Comparison of ENCODE assay signal across 8 cellular contexts in the genomic region with DNA sequence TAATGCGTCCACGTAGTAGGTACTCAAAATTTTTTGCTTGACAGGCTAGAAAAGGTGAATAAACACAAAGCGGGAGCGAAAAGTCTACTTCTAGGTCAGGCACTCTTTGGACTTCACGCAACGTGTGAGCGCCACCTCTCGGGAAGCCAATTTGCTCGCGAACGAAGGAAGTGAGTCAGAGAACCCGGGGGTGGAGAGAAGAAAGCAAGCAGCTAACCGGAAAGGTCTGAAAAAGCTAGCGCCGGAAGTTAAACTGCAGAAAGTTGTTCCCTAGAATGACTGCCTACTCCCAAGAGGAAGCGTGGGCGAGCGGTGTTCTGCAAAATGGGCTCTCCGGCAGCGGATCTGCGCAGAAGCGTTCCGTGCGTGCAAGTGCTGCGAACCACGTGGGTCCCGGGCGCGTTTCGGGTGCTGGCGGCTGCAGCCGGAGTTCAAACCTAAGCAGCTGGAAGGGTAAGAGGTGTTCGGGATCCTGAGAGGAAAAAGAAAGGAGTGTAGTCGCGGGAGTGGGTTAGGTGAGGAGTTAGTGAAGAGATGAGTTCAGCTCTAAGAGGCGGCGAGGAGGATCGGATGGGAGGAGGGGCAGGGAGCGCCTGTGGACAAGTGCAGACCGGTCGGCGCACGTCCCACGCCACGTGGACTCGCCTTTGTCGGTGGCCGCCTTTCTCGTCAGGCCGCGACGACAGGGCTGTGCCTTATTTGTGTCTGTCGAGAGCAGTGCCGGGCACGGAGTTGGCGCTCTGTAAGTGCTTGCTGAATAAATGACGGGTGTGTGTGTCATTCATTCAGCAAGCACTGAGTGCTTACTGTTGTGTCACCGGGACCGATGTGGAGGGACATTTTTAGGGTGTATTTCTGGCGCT. TPM values are rescaled to one million over a fixed set of nuclear protein-coding genes. Genes with fewer than 3 reads are reported as not detected.
DNase-seq lines count a peak whose midpoint lies in the region; ATAC-seq and TF ChIP-seq lines count a peak whose summit lies in the region.

A gene (plus strand): TSS at position 350 of the 863 bp plus-strand sequence. CDS start 2,096 bp downstream, outside the sequence.

- no peaks in the 10 kb centered on the region; the same call in 1 of the 2 replicates for H4K20me1 ChIP-seq in PC-9 (ENCODE audit: insufficient read depth)

- no peaks in the 10 kb centered on the region for H3K9me2 ChIP-seq in PC-9 (ENCODE audit: insufficient read depth)

- H2AFZ ChIP-seq in PC-9: peak within 1 kb of the TSS; percentile 96

- DNase-seq in DMS79 treated with DMSO at 0.1 percent for 48 hours (lab: John Stamatoyannopoulos, UW) (peak; percentile 99), KBM-7 (peak; percentile 99), PC-9 (peak; percentile 96 to 99), esophagus muscularis mucosa (ENCODE audit: extremely low spot score) (peak; percentile 99)
- DNase-seq in activated T-cell treated with anti-CD3 and anti-CD28 coated beads, Interleukin-2, amount 50 U/mL, for 24 hours: peak; percentile 100
- peak; percentile 91 to 97 for DNase-seq in stimulated activated CD8-positive, alpha-beta memory T cell treated with anti-CD3 and anti-CD28 coated beads, Interleukin-7, amount 100 ng/mL, for 4 hours (ENCODE audit: low read depth in 2 of 2)

- H3F3A ChIP-seq in PC-9 (ENCODE audit: insufficient read depth, low read depth): peaks cover 16% of the 10 kb centered on the region; the same call in 1 of the 2 replicates

- CTCF ChIA-PET in PC-9 (lab: Charles Lee): interaction anchor here (0.6 to 1.9 kb wide), 7 partner anchors 16 to 1302 kb away, joined by 3 to 9 read pairs (median 4); a partner anchor contains a TSS

- H3K79me2 ChIP-seq in PC-9 (ENCODE audit: low read depth): peaks cover 50% of the 10 kb centered on the region

- peak; percentile 87 for ATAC-seq in GM21717 (IDR thresholded peaks at IDR 0.05; ENCODE audit: unreplicated experiment)

- no peaks in the 10 kb centered on the region for H3K36me3 Mint-ChIP-seq in activated T-cell treated with anti-CD3 and anti-CD28 coated beads, Interleukin-2, amount 50 U/mL, for 24 hours (ENCODE audit: low read depth)

- no TSS peak for BruUV-seq in PC-9 (replicated peaks; lab: Mats Ljungman, UMichigan)

- no peak within 1 kb of the TSS for H3K27ac Mint-ChIP-seq in activated T-cell treated with anti-CD3 and anti-CD28 coated beads, Interleukin-2, amount 50 U/mL, for 24 hours

- peak within 1 kb of the TSS; percentile 91 for H3K4me2 ChIP-seq in PC-9

- H3K27ac ChIP-seq in PC-9: peak within 1 kb of the TSS; percentile 78
- peak within 1 kb of the TSS; percentile 86 to 91 (median 88) for H3K27ac ChIP-seq in esophagus muscularis mucosa (replicated peaks in 1 of 4)
- H3K27ac ChIP-seq in muscle layer of duodenum (ENCODE audit: low read length): peak within 1 kb of the TSS; percentile 89

- H3K36me3 ChIP-seq in PC-9 (ENCODE audit: low read depth) (peaks cover 13% of the 10 kb centered on the region; the same call in 1 of the 2 replicates), esophagus muscularis mucosa (peaks cover 0 to 20% (median 12%) of the 10 kb centered on the region in 4 donors), muscle layer of duodenum (ENCODE audit: control insufficient read depth in 1 of 2, insufficient read depth in 2 of 2, low read length in 2 of 2) (peaks cover 3 to 6% of the 10 kb centered on the region in 2 donors)

- peak; percentile 86 for TF ChIP-seq CTCF in PC-9 (conservative IDR thresholded peaks at IDR 0.05)
- peak; percentile 78 to 89 (median 79) for TF ChIP-seq CTCF in esophagus muscularis mucosa (IDR thresholded peaks at IDR 0.05)

- no peaks in the 10 kb centered on the region for H3K9me3 ChIP-seq in PC-9 (ENCODE audit: insufficient read depth, low read depth)
- no peaks in the 10 kb centered on the region for H3K9me3 ChIP-seq in esophagus muscularis mucosa
- no peaks in the 10 kb centered on the region for H3K9me3 ChIP-seq in muscle layer of duodenum (ENCODE audit: control insufficient read depth in 1 of 2, low read length in 2 of 2)

- TF ChIP-seq EP300 in esophagus muscularis mucosa (IDR thresholded peaks at IDR 0.05): no peak

- H3K4me1 Mint-ChIP-seq in activated T-cell treated with anti-CD3 and anti-CD28 coated beads, Interleukin-2, amount 50 U/mL, for 24 hours (ENCODE audit: low read depth): peaks cover 26% of the 10 kb centered on the region

- WGBS in esophagus muscularis mucosa: 0% methylated on average over 54 of the region's 60 CpGs

- H3K4me1 ChIP-seq in PC-9 (replicated peaks; ENCODE audit: insufficient read depth): peaks cover 22% of the 10 kb centered on the region
- H3K4me1 ChIP-seq in esophagus muscularis mucosa: peaks cover 15 to 24% (median 19%) of the 10 kb centered on the region in 4 donors
- peaks cover 7 to 8% of the 10 kb centered on the region in 2 donors for H3K4me1 ChIP-seq in muscle layer of duodenum (ENCODE audit: control insufficient read depth in 1 of 2, insufficient read depth in 2 of 2, low read length in 2 of 2)

- no peak for TF ChIP-seq POLR2A in esophagus muscularis mucosa (IDR thresholded peaks at IDR 0.05; ENCODE audit: low read depth)

- no peaks in the 10 kb centered on the region for H3K27me3 ChIP-seq in PC-9 (ENCODE audit: insufficient read depth, low read depth)
- no peaks in the 10 kb centered on the region for H3K27me3 ChIP-seq in esophagus muscularis mucosa
- no peaks in the 10 kb centered on the region for H3K27me3 ChIP-seq in muscle layer of duodenum (ENCODE audit: low read depth, low read length)

- in situ Hi-C loops in KBM-7 (cut with MboI; ENCODE audit: low pct_unique_long_range_greater_than_20kb, low sequenced_read_pairs): no loop called here

- POLR2A ChIA-PET in PC-9 (lab: Charles Lee; ENCODE audit: unreplicated experiment): interaction anchor here (0.6 kb wide), 4 partner anchors 129 to 420 kb away, joined by 3 to 5 read pairs (median 3); no protein-coding TSS in a partner anchor

- no peaks in the 10 kb centered on the region for H3K27me3 Mint-ChIP-seq in activated T-cell treated with anti-CD3 and anti-CD28 coated beads, Interleukin-2, amount 50 U/mL, for 24 hours

- no peaks in the 10 kb centered on the region for H3K9me3 Mint-ChIP-seq in activated T-cell treated with anti-CD3 and anti-CD28 coated beads, Interleukin-2, amount 50 U/mL, for 24 hours

- intact Hi-C loops in PC-9 (cut with micrococcal nuclease; ENCODE audit: unreplicated experiment): loop anchor here (1.0 to 2.0 kb wide), 6 partner anchors 32 to 606 kb away; a partner anchor contains a TSS
- intact Hi-C loops in esophagus muscularis mucosa (cut with DNase I): loop anchor here (2.0 to 5.0 kb wide), 3 partner anchors 33 to 151 kb away; a partner anchor contains a TSS

- H3K4me3 ChIP-seq in PC-9: peak within 1 kb of the TSS; percentile 72
- peak within 1 kb of the TSS; percentile 69 to 80 (median 76) for H3K4me3 ChIP-seq in esophagus muscularis mucosa
- H3K4me3 ChIP-seq in muscle layer of duodenum (ENCODE audit: low read depth in 1 of 2, low read length in 2 of 2): peak within 1 kb of the TSS; percentile 93 to 95

- no peak within 1 kb of the TSS for H3K4me3 Mint-ChIP-seq in activated T-cell treated with anti-CD3 and anti-CD28 coated beads, Interleukin-2, amount 50 U/mL, for 24 hours

RNA-seq across cellular contexts. Expression of the gene that starts here (rescaled TPM):
- total RNA-seq in PC-9 (2021) (115 and 172 TPM in 2 replicates), esophagus muscularis mucosa (10 to 100 TPM in 3 of 4 donors, 1 to 10 TPM in 1; 9.1 to 32.3 (median 16.3) TPM)

Comparison
In these comparisons a context has a peak if more than half of its experiments do, and no peak if none do; other contexts are left out.
1. Peak in every context shown above with its lines: DNase-seq, ATAC-seq, H3K4me3 ChIP-seq and H3K27ac ChIP-seq.